In the genomic region with DNA sequence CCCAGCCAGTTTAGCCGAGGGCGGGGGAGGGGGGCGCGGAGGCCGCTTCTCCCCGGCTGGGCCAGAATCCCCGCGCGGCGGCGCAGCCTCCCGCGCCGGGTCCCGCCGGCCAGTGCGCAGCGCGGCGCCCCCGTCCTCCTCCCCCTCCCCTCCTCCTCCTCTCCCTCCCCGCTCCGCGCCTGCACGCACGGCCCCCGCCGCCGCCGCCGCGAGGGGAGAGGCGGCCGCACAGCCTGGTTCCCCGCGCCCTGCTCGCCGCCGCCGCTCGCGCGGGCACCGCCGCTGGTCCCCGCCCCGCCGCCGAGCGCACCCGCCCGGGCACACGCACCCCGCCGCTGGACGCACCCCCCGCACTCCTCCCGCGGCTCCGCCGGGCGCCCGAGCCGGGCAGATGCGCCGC, we compare ENCODE assay signal across 10 cellular contexts. TPM values are rescaled to one million over a fixed set of nuclear protein-coding genes. Genes with fewer than 3 reads are reported as not detected.
DNase-seq lines count a peak whose midpoint lies in the region; ATAC-seq, FAIRE-seq and TF ChIP-seq lines count a peak whose summit lies in the region.
"Had no signal": no experiment of that assay in that cellular context is flagged by ENCODE, and none has a peak within 500 bp of the region (broad histone marks: within the 10 kb centered on the region; RNA-seq: fewer than 3 reads in every experiment).

A gene with protein sequence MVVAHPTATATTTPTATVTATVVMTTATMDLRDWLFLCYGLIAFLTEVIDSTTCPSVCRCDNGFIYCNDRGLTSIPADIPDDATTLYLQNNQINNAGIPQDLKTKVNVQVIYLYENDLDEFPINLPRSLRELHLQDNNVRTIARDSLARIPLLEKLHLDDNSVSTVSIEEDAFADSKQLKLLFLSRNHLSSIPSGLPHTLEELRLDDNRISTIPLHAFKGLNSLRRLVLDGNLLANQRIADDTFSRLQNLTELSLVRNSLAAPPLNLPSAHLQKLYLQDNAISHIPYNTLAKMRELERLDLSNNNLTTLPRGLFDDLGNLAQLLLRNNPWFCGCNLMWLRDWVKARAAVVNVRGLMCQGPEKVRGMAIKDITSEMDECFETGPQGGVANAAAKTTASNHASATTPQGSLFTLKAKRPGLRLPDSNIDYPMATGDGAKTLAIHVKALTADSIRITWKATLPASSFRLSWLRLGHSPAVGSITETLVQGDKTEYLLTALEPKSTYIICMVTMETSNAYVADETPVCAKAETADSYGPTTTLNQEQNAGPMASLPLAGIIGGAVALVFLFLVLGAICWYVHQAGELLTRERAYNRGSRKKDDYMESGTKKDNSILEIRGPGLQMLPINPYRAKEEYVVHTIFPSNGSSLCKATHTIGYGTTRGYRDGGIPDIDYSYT (plus strand): TSS at position 351 of the 400 bp plus-strand sequence. CDS start 80,337 bp downstream, outside the sequence.

- CTCF ChIA-PET in CD4-positive, alpha-beta memory T cell (lab: Charles Lee; ENCODE audit: partially characterized antibody) = no interaction called here
- CTCF ChIA-PET in Panc1 (lab: Charles Lee) = no interaction called here

- in situ Hi-C loops in Panc1 (cut with HindIII; ENCODE audit: low pct_unique_long_range_greater_than_20kb, low sequenced_read_pairs) = no loop called here

- no peaks in the 10 kb centered on the region for H3K36me3 Mint-ChIP-seq in CD4-positive, alpha-beta memory T cell

- peaks cover 16 to 33% of the 10 kb centered on the region in 2 donors for H3K27me3 Mint-ChIP-seq in CD4-positive, alpha-beta memory T cell

- H3K27me3 ChIP-seq in CD4-positive, alpha-beta memory T cell (ENCODE audit: insufficient read depth, low read length) = peaks cover 12% of the 10 kb centered on the region
- H3K27me3 ChIP-seq in Panc1 (ENCODE audit: control insufficient read depth, insufficient read depth, low read length) = no peaks in the 10 kb centered on the region
- peaks cover 7% of the 10 kb centered on the region for H3K27me3 ChIP-seq in rectal smooth muscle tissue (ENCODE audit: control insufficient read depth, insufficient read depth, low read length)

- H3K27ac ChIP-seq in CD4-positive, alpha-beta memory T cell (ENCODE audit: low read depth, low read length) = no peak within 1 kb of the TSS
- H3K27ac ChIP-seq in Panc1 (ENCODE audit: low read length) (no peak within 1 kb of the TSS), rectal smooth muscle tissue (ENCODE audit: low read depth, low read length) (peak within 1 kb of the TSS; percentile 61)

- H3K27ac Mint-ChIP-seq in CD4-positive, alpha-beta memory T cell = no peak within 1 kb of the TSS

- FAIRE-seq in HTR-8/SVneo (lab: Jason Lieb, UNC) = no peak
- FAIRE-seq: GM12878 had no signal

- H3K9ac ChIP-seq in rectal smooth muscle tissue (ENCODE audit: low read length) = no peak within 1 kb of the TSS

- H3K9me3 Mint-ChIP-seq in CD4-positive, alpha-beta memory T cell = peaks cover 0 to 2% (median 0%) of the 10 kb centered on the region in 8 donors

- H3K9me3 ChIP-seq in CD4-positive, alpha-beta memory T cell (ENCODE audit: control insufficient read depth in 1 of 2, low read length in 2 of 2) = no peaks in the 10 kb centered on the region
- no peaks in the 10 kb centered on the region for H3K9me3 ChIP-seq in Panc1 (ENCODE audit: control insufficient read depth, insufficient read depth, low read depth, low read length)

- no peak for DNase-seq in CD4-positive, alpha-beta memory T cell
- DNase-seq in Panc1 (ENCODE audit: low read depth, low spot score) (no peak), fibroblast of the aortic adventitia (ENCODE audit: low read depth) (no peak), HTR-8/SVneo (ENCODE audit: insufficient read length, low spot score) (no peak), KG1 (lab: John Stamatoyannopoulos, UW) (no peak), posterior vena cava (ENCODE audit: low spot score) (no peak)
- DNase-seq: activated CD4-positive, alpha-beta T cell treated with anti-CD3 and anti-CD28 coated beads for 4 hours had no signal

- no TSS peak for BruUV-seq in Panc1 (replicated peaks; lab: Mats Ljungman, UMichigan)

- ATAC-seq in Panc1 = no peak
- no peak for ATAC-seq in HG03457 (IDR thresholded peaks at IDR 0.05; ENCODE audit: unreplicated experiment)
- ATAC-seq: GM12878 had no signal

- TF ChIP-seq CTCF in Panc1 (IDR thresholded peaks at IDR 0.05) (no peak), fibroblast of the aortic adventitia (IDR thresholded peaks at IDR 0.05; ENCODE audit: insufficient read depth, low read length) (no peak)

- intact Hi-C loops in CD4-positive, alpha-beta memory T cell (cut with micrococcal nuclease) = no loop called here
- intact Hi-C loops in Panc1 (cut with micrococcal nuclease; ENCODE audit: unreplicated experiment) (no loop called here), posterior vena cava (cut with DNase I) (no loop called here)

- POLR2A ChIA-PET in CD4-positive, alpha-beta memory T cell (lab: Charles Lee; ENCODE audit: partially characterized antibody) = no interaction called here
- POLR2A ChIA-PET in Panc1 (lab: Charles Lee) = no interaction called here

- H3K4me1 Mint-ChIP-seq in CD4-positive, alpha-beta memory T cell = peaks cover 1 to 12% (median 4%) of the 10 kb centered on the region in 4 donors

- H3K4me1 ChIP-seq in CD4-positive, alpha-beta memory T cell (ENCODE audit: insufficient read depth, low read length) = no peaks in the 10 kb centered on the region
- H3K4me1 ChIP-seq in Panc1 (ENCODE audit: control insufficient read depth, insufficient read depth, low read length) = peaks cover 14% of the 10 kb centered on the region
- H3K4me1 ChIP-seq in rectal smooth muscle tissue (ENCODE audit: control insufficient read depth, insufficient read depth, low read length) = peaks cover 3% of the 10 kb centered on the region

- no peak within 1 kb of the TSS for H3K4me3 ChIP-seq in CD4-positive, alpha-beta memory T cell (ENCODE audit: low read length in 2 of 2)
- H3K4me3 ChIP-seq in Panc1 (ENCODE audit: low read depth in 2 of 2, low read length in 2 of 2) = peak within 1 kb of the TSS; percentile 32 to 38
- H3K4me3 ChIP-seq in fibroblast of the aortic adventitia (ENCODE audit: low read depth, low read length) = peak within 1 kb of the TSS; percentile 51
- peak within 1 kb of the TSS; percentile 43 for H3K4me3 ChIP-seq in rectal smooth muscle tissue (ENCODE audit: low read length)
- H3K4me3 ChIP-seq: GM12878 had no signal

- peak within 1 kb of the TSS; percentile 9 to 72 (median 56) for H3K4me3 Mint-ChIP-seq in CD4-positive, alpha-beta memory T cell

- H3K36me3 ChIP-seq in CD4-positive, alpha-beta memory T cell (ENCODE audit: insufficient read depth, low read length) = no peaks in the 10 kb centered on the region
- no peaks in the 10 kb centered on the region for H3K36me3 ChIP-seq in Panc1 (ENCODE audit: control insufficient read depth, insufficient read depth, low read length)
- H3K36me3 ChIP-seq in rectal smooth muscle tissue (ENCODE audit: control insufficient read depth, insufficient read depth, low read length) = no peaks in the 10 kb centered on the region

RNA-seq across cellular contexts. Expression of the gene that starts here (rescaled TPM):
- not detected for total RNA-seq in CD4-positive, alpha-beta memory T cell
- not detected for polyA plus RNA-seq in CD4-positive, alpha-beta memory T cell
- total RNA-seq in Panc1 (2021; ENCODE audit: unreplicated experiment) (0.51 TPM), fibroblast of the aortic adventitia (ENCODE audit: low replicate concordance) (0.18 TPM in 1 of 2 replicates, not detected in the other), posterior vena cava (under 1 TPM; 0.14 to 0.29 TPM)
- 1.9 TPM for polyA plus RNA-seq in Panc1 (2012; ENCODE audit: insufficient read length)
- total RNA-seq: GM12878 had no signal

Comparison
In these comparisons a context has a peak if more than half of its experiments do, and no peak if none do; other contexts are left out.
1. H3K4me3 ChIP-seq: peak in Panc1 (2 of 2), fibroblast of the aortic adventitia (single experiment) and rectal smooth muscle tissue (single experiment); none in CD4-positive, alpha-beta memory T cell (0 of 2).